ENCODE assay signal across 8 cellular contexts in the genomic region with DNA sequence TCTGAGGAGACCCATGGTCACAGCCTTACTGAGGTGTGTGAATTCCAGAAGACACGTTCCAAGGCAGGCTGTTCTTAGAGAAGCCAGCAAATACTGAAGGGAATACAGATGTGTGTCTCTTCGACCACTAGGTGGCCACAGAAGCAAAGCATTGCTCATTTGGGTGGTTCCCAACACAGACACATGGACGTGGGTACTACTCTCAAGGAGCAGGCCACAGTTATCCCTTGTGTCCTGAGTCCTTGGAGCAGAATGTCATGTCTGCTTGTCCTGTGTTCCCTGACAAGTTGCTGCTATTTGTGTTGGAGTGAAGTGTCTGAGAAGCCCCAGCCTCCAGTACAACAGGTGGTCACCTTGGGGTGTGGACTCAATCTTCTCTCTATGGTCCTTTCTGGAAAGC. TPM values are rescaled to one million over a fixed set of nuclear protein-coding genes. Genes with fewer than 3 reads are reported as not detected.
DNase-seq lines count a peak whose midpoint lies in the region; ATAC-seq, FAIRE-seq and TF ChIP-seq lines count a peak whose summit lies in the region.

No MANE protein-coding gene starts in this region.

- H3K9me3 Mint-ChIP-seq in activated CD4-positive, alpha-beta memory T cell treated with anti-CD3 and anti-CD28 coated beads for 36 hours: no peaks in the 10 kb centered on the region

- CTCF ChIA-PET in activated CD4-positive, alpha-beta memory T cell treated with anti-CD3 and anti-CD28 coated beads for 36 hours (lab: Charles Lee): interaction anchor here (0.7 to 5.3 kb wide), 25 partner anchors 8 to 118 kb away, joined by 3 to 84 read pairs (median 7); a partner anchor contains a TSS
- CTCF ChIA-PET in H1 (lab: Charles Lee; ENCODE audit: partially characterized antibody): interaction anchor here (0.9 to 35.4 kb wide), 28 partner anchors 8 to 284 kb away, joined by 3 to 968 read pairs (median 8); a partner anchor contains a TSS

- POLR2A ChIA-PET in activated CD4-positive, alpha-beta memory T cell treated with anti-CD3 and anti-CD28 coated beads for 36 hours (lab: Charles Lee): interaction anchor here (1.5 to 2.1 kb wide), 2 partner anchors 30 to 31 kb away, joined by 3 to 12 read pairs; a partner anchor contains a TSS
- POLR2A ChIA-PET in H1 (lab: Charles Lee; ENCODE audit: partially characterized antibody): interaction anchor here (1.1 to 3.0 kb wide), 3 partner anchors 54 to 108 kb away, joined by 3 to 14 read pairs (median 4); a partner anchor contains a TSS

- no peak overlapping the region for H3K18ac ChIP-seq in H1 (ENCODE audit: extremely low read depth, low read length)

- H3K27ac Mint-ChIP-seq in activated CD4-positive, alpha-beta memory T cell treated with anti-CD3 and anti-CD28 coated beads for 36 hours: peak overlapping the region; percentile 93

- H3K27me3 ChIP-seq in H1 (replicated peaks in 1 of 4; ENCODE audit: control insufficient read depth in 3 of 4, extremely low read depth in 1 of 4, insufficient read depth in 3 of 4, low read length in 3 of 4): no peaks in the 10 kb centered on the region

- peaks cover 4 to 18% (median 8%) of the 10 kb centered on the region in 4 experiments; a peak in 4 of 8 replicates for H3K36me3 ChIP-seq in H1 (ENCODE audit: control insufficient read depth in 2 of 4, insufficient read depth in 4 of 4, low read length in 3 of 4)

- no peaks in the 10 kb centered on the region for H3K9me3 ChIP-seq in H1 (ENCODE audit: insufficient read depth in 2 of 2, low read depth in 1 of 2, low read length in 1 of 2)

- H4K8ac ChIP-seq in H1 (ENCODE audit: extremely low read depth, insufficient read depth, low read length): no peak overlapping the region

- intact Hi-C loops in activated CD4-positive, alpha-beta memory T cell treated with anti-CD3 and anti-CD28 coated beads for 36 hours (cut with micrococcal nuclease): loop anchor here (1.0 kb wide), 2 partner anchors 42 to 79 kb away; no protein-coding TSS in a partner anchor

- peaks cover 30% of the 10 kb centered on the region for H3K36me3 Mint-ChIP-seq in activated CD4-positive, alpha-beta memory T cell treated with anti-CD3 and anti-CD28 coated beads for 36 hours

- no peaks in the 10 kb centered on the region for H3K23me2 ChIP-seq in H1 (ENCODE audit: low read depth, low read length)

- WGBS in H1 (ENCODE audit: extremely low coverage in 1 of 2, insufficient coverage in 1 of 2, insufficient read length in 1 of 2, insufficient replicate concordance in 2 of 2, low coverage in 1 of 2, low lambda C conversion rate in 2 of 2, missing lambda C conversion rate in 1 of 2), 2 experiments: 44% methylated on average over 3 of the region's 3 CpGs; no CpG with 5 or more reads in 1 of the 2 experiments

- peak; percentile 53 to 99 (median 81) for TF ChIP-seq CTCF in H1 (IDR thresholded peaks at IDR 0.05; ENCODE audit: control extremely low read depth in 1 of 3, insufficient read depth in 1 of 3, low read depth in 1 of 3, low read length in 3 of 3)

- no peaks in the 10 kb centered on the region for H3K27me3 Mint-ChIP-seq in activated CD4-positive, alpha-beta memory T cell treated with anti-CD3 and anti-CD28 coated beads for 36 hours

- peaks cover 2 to 8% of the 10 kb centered on the region in 2 experiments for H4K20me1 ChIP-seq in H1 (replicated peaks in 1 of 2; ENCODE audit: control insufficient read depth in 1 of 2, insufficient read depth in 2 of 2, low read length in 2 of 2)

- H2BK15ac ChIP-seq in H1 (ENCODE audit: low read length): no peak overlapping the region

- H3K14ac ChIP-seq in H1 (ENCODE audit: insufficient read length): no peak overlapping the region

- H3K4me3 ChIP-seq in H1 (ENCODE audit: extremely low read depth in 1 of 4, insufficient read depth in 2 of 4, low read depth in 3 of 4, low read length in 4 of 4): no peak overlapping the region

- DNase-seq in DMS 273 treated with DMSO at 0.1 percent for 48 hours (lab: John Stamatoyannopoulos, UW) (peak; percentile 41), NCI-H748 (lab: John Stamatoyannopoulos, UW; ENCODE audit: unreplicated experiment) (peak; percentile 48), H1 (ENCODE audit: low read depth in 1 of 2, low spot score in 2 of 2) (peak in 1 of 2 experiments; percentile 56), middle frontal gyrus (ENCODE audit: extremely low spot score, low spot score) (peak; percentile 71)
- DNase-seq in activated CD4-positive, alpha-beta memory T cell treated with anti-CD3 and anti-CD28 coated beads for 36 hours: peak; percentile 73
- DNase-seq in stimulated activated naive CD4-positive, alpha-beta T cell (lab: John Stamatoyannopoulos, UW): peak; percentile 26 to 71 (median 44)

- TF ChIP-seq RAD21 in H1 (IDR thresholded peaks at IDR 0.05 in 1 of 2, conservative IDR thresholded peaks at IDR 0.05 in 1 of 2; ENCODE audit: low read depth in 2 of 2, low read length in 2 of 2): peak; percentile 93

- no peak overlapping the region for H3K23ac ChIP-seq in H1 (ENCODE audit: insufficient read length)

- no peak for TF ChIP-seq POLR2A in H1 (IDR thresholded peaks at IDR 0.05; ENCODE audit: control extremely low read depth in 1 of 2, low read depth in 2 of 2, low read length in 2 of 2)

- no peak overlapping the region for H2AK5ac ChIP-seq in H1 (ENCODE audit: low read depth, low read length)

- H3K79me1 ChIP-seq in H1 (ENCODE audit: low read depth, low read length): no peaks in the 10 kb centered on the region; the same call in 1 of the 2 replicates

- H2BK120ac ChIP-seq in H1 (replicated peaks; ENCODE audit: low read depth, low read length): no peak overlapping the region

- H2BK20ac ChIP-seq in H1 (ENCODE audit: low read length): no peak overlapping the region

- no peak overlapping the region for H3K27ac ChIP-seq in H1 (ENCODE audit: low read depth, low read length)

- FAIRE-seq in H1 (lab: Jason Lieb, UNC): peak; percentile 93

- H3K4me3 Mint-ChIP-seq in activated CD4-positive, alpha-beta memory T cell treated with anti-CD3 and anti-CD28 coated beads for 36 hours: no peak overlapping the region

- no peak overlapping the region for H2AFZ ChIP-seq in H1 (ENCODE audit: low read length)

- H3K56ac ChIP-seq in H1 (replicated peaks; ENCODE audit: insufficient read length, low read depth, low read length): no peak overlapping the region

- H3K9ac ChIP-seq in H1 (replicated peaks in 1 of 4; ENCODE audit: extremely low read depth in 1 of 4, low read depth in 3 of 4, low read length in 3 of 4): no peak overlapping the region

- no peak overlapping the region for H4K5ac ChIP-seq in H1 (ENCODE audit: insufficient read length, low read depth, low read length)

- H3K4ac ChIP-seq in H1 (replicated peaks; ENCODE audit: insufficient read length, low read depth, low read length): no peak overlapping the region

- H3K79me2 ChIP-seq in H1 (ENCODE audit: control insufficient read depth in 1 of 2, insufficient read depth in 2 of 2, low read length in 2 of 2): no peaks in the 10 kb centered on the region

- ATAC-seq in HG02642 (IDR thresholded peaks at IDR 0.05; ENCODE audit: poor library complexity, unreplicated experiment) (peak; percentile 51), HG03025 (IDR thresholded peaks at IDR 0.05; ENCODE audit: low FRiP score, unreplicated experiment) (no peak)

- no peak overlapping the region for H3K4me2 ChIP-seq in H1 (ENCODE audit: insufficient read depth in 1 of 2, low read depth in 2 of 2, low read length in 2 of 2)

- peaks cover 0 to 2% (median 0%) of the 10 kb centered on the region in 4 experiments; a peak in 2 of 7 replicates for H3K4me1 ChIP-seq in H1 (replicated peaks in 1 of 4; ENCODE audit: control insufficient read depth in 3 of 4, insufficient read depth in 4 of 4, low read length in 3 of 4)

- TF ChIP-seq EP300 in H1 (IDR thresholded peaks at IDR 0.05; ENCODE audit: borderline replicate concordance in 1 of 2, low read depth in 2 of 2, low read length in 2 of 2): no peak

- no peak overlapping the region for H4K91ac ChIP-seq in H1 (replicated peaks; ENCODE audit: insufficient read length, low read length)

- peaks cover 44% of the 10 kb centered on the region for H3K4me1 Mint-ChIP-seq in activated CD4-positive, alpha-beta memory T cell treated with anti-CD3 and anti-CD28 coated beads for 36 hours (ENCODE audit: low read depth)

- H2BK12ac ChIP-seq in H1 (ENCODE audit: low read depth, low read length): no peak overlapping the region

- no peak overlapping the region for H2BK5ac ChIP-seq in H1 (ENCODE audit: low read depth, low read length)

RNA-seq across cellular contexts. Expression of a gene that starts 30.3 kb away (rescaled TPM):
- total RNA-seq in activated CD4-positive, alpha-beta memory T cell treated with anti-CD3 and anti-CD28 coated beads for 36 hours: 10 to 100 TPM; 69.1 to 76.0 TPM
- 45.6 and 48.4 TPM in 2 replicates for total RNA-seq in H1 (2021; fragmentation: NEBNext Ultra II Directional; extraction: Animal tissue kit (Norgen Biotek cat#: 25700))
- 33.7 and 36.5 TPM in 2 replicates for polyA plus RNA-seq in H1 (2011; rRNA removed)
- 43.5 TPM for polyA plus RNA-seq in H1 (2011; cell fraction: cytosol; rRNA removed)
- polyA plus RNA-seq in H1 (2011; cell fraction: nucleus; rRNA removed): 39.8 TPM
- polyA plus RNA-seq in H1 (2012, experiment 1 of 2): 43.6 to 48.5 TPM (median 44.9 TPM) in 4 replicates
- polyA plus RNA-seq in H1 (2012, experiment 2 of 2): 35.4 TPM
- polyA plus RNA-seq in H1 (2013, experiment 1 of 2): 31.2 TPM
- 28.8 TPM for polyA plus RNA-seq in H1 (2013, experiment 2 of 2)
- polyA minus RNA-seq in H1 (2011; rRNA and poly(A)+ RNA removed): 33.6 and 42.8 TPM in 2 replicates
- polyA minus RNA-seq in H1 (2011; cell fraction: cytosol; rRNA and poly(A)+ RNA removed): 16.3 TPM
- 17.1 TPM for polyA minus RNA-seq in H1 (2011; cell fraction: nucleus; rRNA and poly(A)+ RNA removed)

RNA-seq across cellular contexts. Expression of a gene that starts 32.0 kb away (rescaled TPM):
- total RNA-seq in activated CD4-positive, alpha-beta memory T cell treated with anti-CD3 and anti-CD28 coated beads for 36 hours: 10 to 100 TPM; 50.5 to 55.0 TPM
- total RNA-seq in H1 (2021; fragmentation: NEBNext Ultra II Directional; extraction: Animal tissue kit (Norgen Biotek cat#: 25700)): 66.8 and 72.5 TPM in 2 replicates
- polyA plus RNA-seq in H1 (2011; rRNA removed): 143 and 196 TPM in 2 replicates
- 148 TPM for polyA plus RNA-seq in H1 (2011; cell fraction: cytosol; rRNA removed)
- polyA plus RNA-seq in H1 (2011; cell fraction: nucleus; rRNA removed): 106 TPM
- polyA plus RNA-seq in H1 (2012, experiment 1 of 2): 63.8 to 98.0 TPM (median 91.2 TPM) in 4 replicates
- 136 TPM for polyA plus RNA-seq in H1 (2012, experiment 2 of 2)
- polyA plus RNA-seq in H1 (2013, experiment 1 of 2): 60.8 TPM
- polyA plus RNA-seq in H1 (2013, experiment 2 of 2): 64.5 TPM
- 72.7 and 89.1 TPM in 2 replicates for polyA minus RNA-seq in H1 (2011; rRNA and poly(A)+ RNA removed)
- 55.3 TPM for polyA minus RNA-seq in H1 (2011; cell fraction: cytosol; rRNA and poly(A)+ RNA removed)
- 63.2 TPM for polyA minus RNA-seq in H1 (2011; cell fraction: nucleus; rRNA and poly(A)+ RNA removed)

RNA-seq across cellular contexts. Expression of a gene that starts 32.1 kb away (rescaled TPM):
- total RNA-seq in activated CD4-positive, alpha-beta memory T cell treated with anti-CD3 and anti-CD28 coated beads for 36 hours: 10 to 100 TPM; 25.7 to 27.5 TPM
- total RNA-seq in H1 (2021; fragmentation: NEBNext Ultra II Directional; extraction: Animal tissue kit (Norgen Biotek cat#: 25700)): 73.7 and 76.3 TPM in 2 replicates
- 56.6 and 91.0 TPM in 2 replicates for polyA plus RNA-seq in H1 (2011; rRNA removed)
- polyA plus RNA-seq in H1 (2011; cell fraction: cytosol; rRNA removed): 30.3 TPM
- polyA plus RNA-seq in H1 (2011; cell fraction: nucleus; rRNA removed): 56.4 TPM
- 63.4 to 93.4 TPM (median 83.5 TPM) in 4 replicates for polyA plus RNA-seq in H1 (2012, experiment 1 of 2)
- 84.1 TPM for polyA plus RNA-seq in H1 (2012, experiment 2 of 2)
- 34.2 TPM for polyA plus RNA-seq in H1 (2013, experiment 1 of 2)
- 34.4 TPM for polyA plus RNA-seq in H1 (2013, experiment 2 of 2)
- polyA minus RNA-seq in H1 (2011; rRNA and poly(A)+ RNA removed): 28.0 and 32.6 TPM in 2 replicates
- polyA minus RNA-seq in H1 (2011; cell fraction: cytosol; rRNA and poly(A)+ RNA removed): 24.1 TPM
- 26.3 TPM for polyA minus RNA-seq in H1 (2011; cell fraction: nucleus; rRNA and poly(A)+ RNA removed)

RNA-seq across cellular contexts. Expression of a gene that starts 49.7 kb away (rescaled TPM):
- under 1 TPM; 0.07 to 0.17 TPM for total RNA-seq in activated CD4-positive, alpha-beta memory T cell treated with anti-CD3 and anti-CD28 coated beads for 36 hours
- 1.3 and 1.6 TPM in 2 replicates for total RNA-seq in H1 (2021; fragmentation: NEBNext Ultra II Directional; extraction: Animal tissue kit (Norgen Biotek cat#: 25700))
- polyA plus RNA-seq in H1 (2011; rRNA removed): 1.0 and 1.8 TPM in 2 replicates
- polyA plus RNA-seq in H1 (2011; cell fraction: cytosol; rRNA removed): 0.97 TPM
- polyA plus RNA-seq in H1 (2011; cell fraction: nucleus; rRNA removed): 2.1 TPM
- 1.4 to 2.0 TPM (median 1.5 TPM) in 4 replicates for polyA plus RNA-seq in H1 (2012, experiment 1 of 2)
- polyA plus RNA-seq in H1 (2012, experiment 2 of 2): 1.1 TPM
- polyA plus RNA-seq in H1 (2013, experiment 1 of 2): 0.67 TPM
- 0.72 TPM for polyA plus RNA-seq in H1 (2013, experiment 2 of 2)
- polyA minus RNA-seq in H1 (2011; rRNA and poly(A)+ RNA removed): 1.4 and 1.6 TPM in 2 replicates
- 1.5 TPM for polyA minus RNA-seq in H1 (2011; cell fraction: cytosol; rRNA and poly(A)+ RNA removed)
- 1.9 TPM for polyA minus RNA-seq in H1 (2011; cell fraction: nucleus; rRNA and poly(A)+ RNA removed)
